Comparison of ENCODE assay signal across 8 cellular contexts in genomic region chr17:4966844-4967538, GRCh38. TPM values are rescaled to one million over a fixed set of nuclear protein-coding genes. Genes with fewer than 3 reads are reported as not detected.
DNase-seq lines count a peak whose midpoint lies in the region; ATAC-seq and TF ChIP-seq lines count a peak whose summit lies in the region.

No MANE protein-coding gene starts in this region.

- H3K4me3 ChIP-seq in OCI-LY3 (ENCODE audit: low read length) (peak overlapping the region; percentile 99), esophagus squamous epithelium (peak overlapping the region; percentile 37 to 84 (median 71)), muscle layer of colon (ENCODE audit: low read depth in 1 of 2, low read length in 2 of 2) (peak overlapping the region; percentile 45 to 87)

- DNase-seq in DMS53 (lab: John Stamatoyannopoulos, UW) (peak; percentile 98), HuH-7.5 (ENCODE audit: low spot score) (peak; percentile 96), esophagus squamous epithelium (lab: John Stamatoyannopoulos, UW) (peak; percentile 96)
- DNase-seq in activated T-cell treated with anti-CD3 and anti-CD28 coated beads, Interleukin-2, amount 50 U/mL, for 48 hours = peak; percentile 92 to 93
- peak; percentile 80 for DNase-seq in stimulated activated CD8-positive, alpha-beta memory T cell treated with anti-CD3 and anti-CD28 coated beads, Interleukin-7, amount 100 ng/mL, for 24 hours (ENCODE audit: low read depth)

- H3K27ac ChIP-seq in OCI-LY3 (ENCODE audit: low read length) (peak overlapping the region; percentile 99), esophagus squamous epithelium (peak overlapping the region; percentile 83 to 99 (median 98)), muscle layer of colon (ENCODE audit: low read depth, low read length) (peak overlapping the region; percentile 99)

- H3K9me3 ChIP-seq in OCI-LY3 (ENCODE audit: insufficient read depth, low read length) (no peaks in the 10 kb centered on the region), esophagus squamous epithelium (no peaks in the 10 kb centered on the region), muscle layer of colon (ENCODE audit: low read length) (no peaks in the 10 kb centered on the region)

- H3K27me3 ChIP-seq in OCI-LY3 (ENCODE audit: low read depth, low read length) (no peaks in the 10 kb centered on the region), esophagus squamous epithelium (no peaks in the 10 kb centered on the region), muscle layer of colon (ENCODE audit: control insufficient read depth in 1 of 2, insufficient read depth in 2 of 2, low read length in 2 of 2) (no peaks in the 10 kb centered on the region)

- ATAC-seq in GM21529 (IDR thresholded peaks at IDR 0.05; ENCODE audit: unreplicated experiment) = peak; percentile 80

- H3K4me1 ChIP-seq in OCI-LY3 (ENCODE audit: low read length) (peaks cover 18% of the 10 kb centered on the region), esophagus squamous epithelium (peaks cover 21 to 41% (median 25%) of the 10 kb centered on the region in 3 donors), muscle layer of colon (ENCODE audit: insufficient read depth, low read length) (peaks cover 32% of the 10 kb centered on the region)

- intact Hi-C loops in esophagus squamous epithelium (cut with DNase I) = no loop called here

- peak overlapping the region; percentile 86 for H3K9ac ChIP-seq in OCI-LY3 (ENCODE audit: low read length)
- H3K9ac ChIP-seq in muscle layer of colon (ENCODE audit: low read length) = peak overlapping the region; percentile 80

- peaks cover 14% of the 10 kb centered on the region for H3K79me2 ChIP-seq in OCI-LY3 (ENCODE audit: low read length)

- H2AFZ ChIP-seq in OCI-LY3 (ENCODE audit: low read depth, low read length) = peak overlapping the region; percentile 61; the same call in 1 of the 2 replicates

- TF ChIP-seq CTCF in OCI-LY3 (IDR thresholded peaks at IDR 0.05; ENCODE audit: low read depth, low read length) (no peak), esophagus squamous epithelium (IDR thresholded peaks at IDR 0.05) (no peak)

- no peaks in the 10 kb centered on the region for H4K20me1 ChIP-seq in OCI-LY3 (ENCODE audit: insufficient read depth, low read length)

- TF ChIP-seq POLR2A in esophagus squamous epithelium (IDR thresholded peaks at IDR 0.05) = peak in 1 of 4 donors; percentile 30

- peaks cover 17% of the 10 kb centered on the region for H3K36me3 ChIP-seq in OCI-LY3 (replicated peaks; ENCODE audit: low read depth, low read length)
- peaks cover 5 to 31% (median 5%) of the 10 kb centered on the region in 3 donors for H3K36me3 ChIP-seq in esophagus squamous epithelium
- peaks cover 23% of the 10 kb centered on the region for H3K36me3 ChIP-seq in muscle layer of colon (ENCODE audit: insufficient read depth, low read length)

- peak overlapping the region; percentile 98 for H3K4me2 ChIP-seq in OCI-LY3 (ENCODE audit: low read length)

- WGBS in esophagus squamous epithelium, 2 donors = 0 to 1% methylated on average over 16 to 20 of the region's 42 CpGs

RNA-seq across cellular contexts. Expression of gene SPAG7, which starts 0.6 kb away (rescaled TPM):
- 10 to 100 TPM; 34.5 to 48.8 (median 39.5) TPM for total RNA-seq in esophagus squamous epithelium

RNA-seq across cellular contexts. Expression of gene ENO3, which starts 16.1 kb away (rescaled TPM):
- 1 to 10 TPM in 2 of 4 donors, under 1 TPM in 1, not detected in 1; 0.31 to 3.6 (median 1.5) TPM for total RNA-seq in esophagus squamous epithelium

RNA-seq across cellular contexts. Expression of gene PFN1, which starts 18.7 kb away (rescaled TPM):
- 100 to 1,000 TPM; 520 to 970 (median 715) TPM for total RNA-seq in esophagus squamous epithelium

RNA-seq across cellular contexts. Expression of gene CAMTA2, which starts 20.5 kb away (rescaled TPM):
- 10 to 100 TPM in 3 of 4 donors, 1 to 10 TPM in 1; 6.9 to 19.6 (median 13.4) TPM for total RNA-seq in esophagus squamous epithelium

RNA-seq across cellular contexts. Expression of gene RNF167, which starts 26.9 kb away (rescaled TPM):
- total RNA-seq in esophagus squamous epithelium = 10 to 100 TPM; 42.3 to 57.4 (median 54.2) TPM

Comparison
In these comparisons a context has a peak if more than half of its experiments do, and no peak if none do; other contexts are left out.
1. Peak in every context shown above with its lines: DNase-seq, ATAC-seq, H3K4me3 ChIP-seq and H3K27ac ChIP-seq.